In the genomic region with DNA sequence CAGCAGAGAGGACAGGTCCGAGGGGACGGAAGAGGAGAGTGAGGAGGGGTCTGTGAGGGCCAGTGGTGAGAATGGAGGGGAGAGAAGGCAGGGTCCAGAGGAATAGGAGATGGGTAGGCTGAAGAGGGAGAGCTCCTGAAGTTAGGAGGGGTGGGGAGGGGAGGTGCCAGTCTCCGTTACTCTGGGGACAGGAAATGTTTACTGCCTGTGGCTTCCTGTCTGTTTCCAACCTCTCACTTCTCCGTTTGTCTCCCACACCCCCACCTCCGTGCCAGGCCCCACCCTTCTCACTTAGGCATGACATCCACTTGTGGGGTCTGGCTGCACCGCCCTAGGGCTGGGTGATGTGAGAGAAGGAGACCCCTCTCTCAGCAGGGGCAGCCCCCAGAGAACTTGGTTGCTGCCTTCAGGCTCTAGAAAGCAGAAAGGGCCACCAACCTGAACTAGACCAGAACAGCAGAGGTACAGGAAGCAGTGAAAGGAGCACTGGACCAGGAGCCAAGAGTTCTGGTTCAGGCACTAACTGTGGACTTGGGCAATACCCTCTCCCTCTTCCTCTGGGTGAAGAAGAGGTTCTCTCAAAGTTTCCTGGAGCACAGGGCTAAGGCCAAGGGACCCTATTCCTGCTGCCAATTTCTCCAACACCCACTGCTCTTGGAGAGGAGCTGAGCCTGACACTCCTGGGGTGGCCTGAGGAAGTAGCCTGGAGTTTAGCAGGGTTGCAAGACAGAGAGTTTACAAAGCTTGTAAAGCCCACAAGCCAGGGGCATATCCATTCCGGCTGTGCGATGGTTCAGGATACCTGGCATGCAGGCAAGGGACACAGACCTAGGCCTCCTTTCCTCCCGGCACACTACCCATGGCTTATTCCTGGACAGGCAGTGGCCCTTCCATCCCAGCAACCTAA, we compare ENCODE assay signal across 9 cellular contexts. TPM values are rescaled to one million over a fixed set of nuclear protein-coding genes. Genes with fewer than 3 reads are reported as not detected.
DNase-seq lines count a peak whose midpoint lies in the region; ATAC-seq and TF ChIP-seq lines count a peak whose summit lies in the region.
"Had no signal": no experiment of that assay in that cellular context is flagged by ENCODE, and none has a peak within 500 bp of the region (broad histone marks: within the 10 kb centered on the region; RNA-seq: fewer than 3 reads in every experiment).

No MANE protein-coding gene starts in this region.

- H3K9me3 ChIP-seq in fibroblast of lung (ENCODE audit: control insufficient read depth, insufficient read depth, low read depth, low read length) (no peaks in the 10 kb centered on the region), smooth muscle cell (replicated peaks; ENCODE audit: low read depth) (no peaks in the 10 kb centered on the region)

- peak; percentile 47 for DNase-seq in CMK (ENCODE audit: low read depth)
- DNase-seq in M059J (ENCODE audit: low read depth), result peak; percentile 81
- peak in 2 of 3 experiments; percentile 47 to 54 for DNase-seq in activated CD8-positive, alpha-beta memory T cell treated with anti-CD3 and anti-CD28 coated beads for 48 hours (ENCODE audit: low read depth in 2 of 3, low spot score in 2 of 3)
- DNase-seq in fibroblast of lung (ENCODE audit: low read depth in 2 of 2), result peak in 1 of 2 donors; percentile 37
- DNase-seq in smooth muscle cell (lab: John Stamatoyannopoulos, UW; ENCODE audit: unreplicated experiment), result no peak
- DNase-seq in HEK293T (ENCODE audit: extremely low spot score), result no peak
- no peak for DNase-seq in NCI-H526 (lab: John Stamatoyannopoulos, UW)

- ATAC-seq in GM21515 (IDR thresholded peaks at IDR 0.05; ENCODE audit: unreplicated experiment), result no peak

- H3F3A ChIP-seq in smooth muscle cell (ENCODE audit: low read depth), result peaks cover 20% of the 10 kb centered on the region

- TF ChIP-seq CTCF in fibroblast of lung (conservative IDR thresholded peaks at IDR 0.05 in 1 of 2, IDR thresholded peaks at IDR 0.05 in 1 of 2; ENCODE audit: low read depth in 1 of 2, low read length in 2 of 2) (no peak), smooth muscle cell (IDR thresholded peaks at IDR 0.05; ENCODE audit: borderline replicate concordance, insufficient read depth, poor library complexity, severe bottlenecking) (no peak)

- H3K27me3 ChIP-seq in fibroblast of lung (ENCODE audit: control insufficient read depth, insufficient read depth, low read length) (no peaks in the 10 kb centered on the region), smooth muscle cell (ENCODE audit: low read depth) (no peaks in the 10 kb centered on the region)

- peaks cover 12% of the 10 kb centered on the region for H3K36me3 ChIP-seq in fibroblast of lung (ENCODE audit: control insufficient read depth, insufficient read depth, low read length)
- no peaks in the 10 kb centered on the region for H3K36me3 ChIP-seq in smooth muscle cell (ENCODE audit: low read depth)

- CTCF ChIA-PET in HEK293T (lab: Yijun Ruan, JAX), result interaction anchor here (0.7 to 1.2 kb wide), 2 partner anchors 10 to 26 kb away, joined by 3 read pairs; no protein-coding TSS in a partner anchor

- H3K9ac ChIP-seq in fibroblast of lung (ENCODE audit: insufficient read depth, low read length), result peak overlapping the region; percentile 11
- H3K9ac ChIP-seq in smooth muscle cell (ENCODE audit: low read depth), result peak overlapping the region; percentile 68

- POLR2A ChIA-PET in HEK293T (lab: Yijun Ruan, JAX), result interaction anchor here (1.5 kb wide), 1 partner anchor 19 kb away, joined by 4 read pairs; no protein-coding TSS in a partner anchor

- peaks cover 91% of the 10 kb centered on the region for H3K79me2 ChIP-seq in fibroblast of lung (ENCODE audit: control insufficient read depth, insufficient read depth, low read length)
- peaks cover 82% of the 10 kb centered on the region for H3K79me2 ChIP-seq in smooth muscle cell (ENCODE audit: low read depth)

- H3K27ac ChIP-seq in fibroblast of lung (ENCODE audit: insufficient read depth, low read length), result peak overlapping the region; percentile 44
- H3K27ac ChIP-seq in smooth muscle cell (ENCODE audit: low read depth), result peak overlapping the region; percentile 89

- peaks cover 39% of the 10 kb centered on the region for H3K4me1 ChIP-seq in fibroblast of lung (ENCODE audit: control insufficient read depth, extremely low read depth, insufficient read depth, low read length)
- peaks cover 13% of the 10 kb centered on the region for H3K4me1 ChIP-seq in smooth muscle cell (ENCODE audit: low read depth)

- H2AFZ ChIP-seq in fibroblast of lung (ENCODE audit: low read length), result no peak overlapping the region
- no peak overlapping the region for H2AFZ ChIP-seq in smooth muscle cell (ENCODE audit: low read depth)

- H3K4me3 ChIP-seq in fibroblast of lung (replicated peaks in 1 of 4; ENCODE audit: control extremely low read depth in 1 of 4, insufficient read depth in 1 of 4, low read depth in 3 of 4, low read length in 4 of 4) (peak overlapping the region in 3 of 4 experiments; percentile 0 to 28 (median 2)), smooth muscle cell (no peak overlapping the region)

- H4K20me1 ChIP-seq in fibroblast of lung (ENCODE audit: control insufficient read depth, extremely low read depth, insufficient read depth, low read length), result no peaks in the 10 kb centered on the region
- peaks cover 94% of the 10 kb centered on the region for H4K20me1 ChIP-seq in smooth muscle cell (ENCODE audit: low read depth)

- peak overlapping the region; percentile 54 for H3K4me2 ChIP-seq in fibroblast of lung (ENCODE audit: extremely low read depth, insufficient read depth, low read length)
- peak overlapping the region; percentile 44 for H3K4me2 ChIP-seq in smooth muscle cell

- 74% methylated on average over 8 of the region's 9 CpGs for WGBS in smooth muscle cell (ENCODE audit: low lambda C conversion rate)

TF ChIP-seq in HEK293T, 16 proteins besides CTCF, POLR2A, EP300 and RAD21:
- no peak for TF ChIP-seq FOXM1 (IDR thresholded peaks at IDR 0.05; ENCODE audit: borderline replicate concordance)
TF ChIP-seq in HEK293T: peak in this region for 0.

RNA-seq across cellular contexts. Expression of gene ITGA5, which starts 5.5 kb away (rescaled TPM):
- 419 and 625 TPM in 2 replicates for total RNA-seq in M059J (2014; rRNA removed; shearing (Covaris generic))
- total RNA-seq in fibroblast of lung (133 and 232 TPM in 2 replicates), smooth muscle cell (151 and 163 TPM in 2 replicates)
- polyA plus RNA-seq in fibroblast of lung (162 and 199 TPM in 2 replicates), smooth muscle cell (192 and 202 TPM in 2 replicates)
- polyA plus RNA-seq in fibroblast of lung (2012), result 222 and 301 TPM in 2 replicates
- 571 and 815 TPM in 2 replicates for polyA minus RNA-seq in fibroblast of lung (ENCODE audit: low replicate concordance)

RNA-seq across cellular contexts. Expression of gene ZNF385A, which starts 29.0 kb away (rescaled TPM):
- total RNA-seq in M059J (2014; rRNA removed; shearing (Covaris generic)), result 0.71 and 4.6 TPM in 2 replicates
- 2.3 and 3.3 TPM in 2 replicates for total RNA-seq in fibroblast of lung
- 0.64 and 0.69 TPM in 2 replicates for polyA plus RNA-seq in fibroblast of lung
- 4.3 and 6.1 TPM in 2 replicates for polyA plus RNA-seq in fibroblast of lung (2012)
- polyA minus RNA-seq in fibroblast of lung (ENCODE audit: low replicate concordance), result 12.6 and 14.3 TPM in 2 replicates
- total RNA-seq in smooth muscle cell, result 9.3 and 20.2 TPM in 2 replicates
- 6.5 and 17.2 TPM in 2 replicates for polyA plus RNA-seq in smooth muscle cell

RNA-seq across cellular contexts. Expression of gene GPR84, which starts 49.3 kb away (rescaled TPM):
- total RNA-seq in M059J (2014; rRNA removed; shearing (Covaris generic)), result not detected in 2 replicates
- total RNA-seq in fibroblast of lung (not detected in 2 replicates), smooth muscle cell (0.09 and 0.13 TPM in 2 replicates)
- polyA plus RNA-seq in fibroblast of lung (0.03 TPM in 1 of 2 replicates, not detected in the other), smooth muscle cell (0.46 TPM in 1 of 2 replicates, not detected in the other)
- not detected in 2 replicates for polyA plus RNA-seq in fibroblast of lung (2012)
- not detected in 2 replicates for polyA minus RNA-seq in fibroblast of lung (ENCODE audit: low replicate concordance)
- total RNA-seq: epithelial cell of proximal tubule had no signal

RNA-seq across cellular contexts. Expression of gene GTSF1, which starts 59.9 kb away (rescaled TPM):
- total RNA-seq in M059J (2014; rRNA removed; shearing (Covaris generic)), result not detected in 2 replicates
- total RNA-seq in fibroblast of lung (not detected in 2 replicates), smooth muscle cell (not detected in 2 replicates)
- polyA plus RNA-seq in fibroblast of lung (not detected in 2 replicates), smooth muscle cell (not detected in 2 replicates)
- polyA plus RNA-seq in fibroblast of lung (2012), result not detected in 2 replicates
- polyA minus RNA-seq in fibroblast of lung (ENCODE audit: low replicate concordance), result not detected in 2 replicates
- total RNA-seq: epithelial cell of proximal tubule had no signal

Comparison
In these comparisons a context has a peak if more than half of its experiments do, and no peak if none do; other contexts are left out.
1. DNase-seq: peak in CMK (single experiment), M059J (single experiment) and activated CD8-positive, alpha-beta memory T cell treated with anti-CD3 and anti-CD28 coated beads for 48 hours (2 of 3); none in smooth muscle cell (single experiment), HEK293T (single experiment) and NCI-H526 (0 of 2).